Comparison of ENCODE assay signal across 13 cellular contexts in the genomic region with DNA sequence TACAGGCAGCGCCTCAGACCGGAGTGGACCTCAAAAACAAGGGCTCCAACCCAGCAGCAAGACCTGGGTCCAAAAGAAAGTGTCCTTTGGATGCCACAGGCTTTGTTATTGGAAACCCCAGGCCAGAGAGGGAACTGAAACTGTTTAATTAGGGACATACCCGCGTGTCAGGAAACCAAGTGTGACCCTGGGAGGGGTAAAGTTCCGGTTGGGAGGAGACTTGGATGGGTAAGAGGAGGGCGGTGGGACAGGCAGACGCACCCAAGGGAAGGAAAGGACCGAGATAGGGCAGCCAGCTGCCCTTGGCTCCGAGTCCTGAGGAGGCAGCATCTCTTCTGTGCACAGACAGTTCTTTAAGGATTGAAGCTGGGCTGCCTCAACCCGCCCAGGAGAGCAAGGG.
DNase-seq lines count a peak whose midpoint lies in the region; ATAC-seq and TF ChIP-seq lines count a peak whose summit lies in the region.
"Had no signal": no experiment of that assay in that cellular context is flagged by ENCODE, and none has a peak within 500 bp of the region (broad histone marks: within the 10 kb centered on the region; RNA-seq: fewer than 3 reads in every experiment).

No MANE protein-coding gene starts in this region.

- H3K27me3 ChIP-seq in GM06990 (replicated peaks; ENCODE audit: control insufficient read depth, insufficient read depth, low read length) (no peaks in the 10 kb centered on the region), osteoblast (ENCODE audit: insufficient read depth, low read length) (no peaks in the 10 kb centered on the region), PC-3 (ENCODE audit: low read length) (no peaks in the 10 kb centered on the region)
- H3K27me3 ChIP-seq: cardiac muscle cell, ovary had no signal

- CTCF ChIA-PET in PC-3 (lab: Charles Lee), result no interaction called here

- no peak overlapping the region for H3K27ac ChIP-seq in osteoblast (ENCODE audit: low read depth, low read length)
- no peak overlapping the region for H3K27ac ChIP-seq in PC-3 (ENCODE audit: low read length)
- H3K27ac ChIP-seq: C4-2B, cardiac muscle cell, ovary had no signal

- no peaks in the 10 kb centered on the region for H3K79me2 ChIP-seq in osteoblast (ENCODE audit: insufficient read depth, low read length)
- H3K79me2 ChIP-seq in PC-3 (ENCODE audit: low read length), result no peaks in the 10 kb centered on the region

- H3K4me3 ChIP-seq in GM06990 (replicated peaks; ENCODE audit: low read depth, low read length) (no peak overlapping the region), osteoblast (ENCODE audit: insufficient read depth, low read length) (no peak overlapping the region), PC-3 (ENCODE audit: low read length) (no peak overlapping the region)
- H3K4me3 ChIP-seq: cardiac muscle cell, ovary had no signal

- no peaks in the 10 kb centered on the region for H3K9me3 ChIP-seq in osteoblast (ENCODE audit: low read depth, low read length)
- no peaks in the 10 kb centered on the region for H3K9me3 ChIP-seq in PC-3 (ENCODE audit: low read length)
- H3K9me3 ChIP-seq: ovary had no signal

- no TSS peak for BruUV-seq in PC-3 (replicated peaks; lab: Mats Ljungman, UMichigan)

- H3F3A ChIP-seq in PC-3 (ENCODE audit: low read length, unreplicated experiment), result no peaks in the 10 kb centered on the region

- H3K4me1 ChIP-seq in osteoblast (ENCODE audit: insufficient read depth, low read length), result peaks cover 22% of the 10 kb centered on the region
- H3K4me1 ChIP-seq in PC-3 (ENCODE audit: insufficient read depth, low read length), result peaks cover 26% of the 10 kb centered on the region

- no peak for TF ChIP-seq CTCF in GM06990 (IDR thresholded peaks at IDR 0.05; ENCODE audit: insufficient read depth, low read length, poor library complexity, severe bottlenecking)
- TF ChIP-seq CTCF in osteoblast (IDR thresholded peaks at IDR 0.05; ENCODE audit: extremely low read depth, low read depth, low read length), result no peak
- no peak for TF ChIP-seq CTCF in PC-3 (conservative IDR thresholded peaks at IDR 0.05; ENCODE audit: low read depth, low read length)
- TF ChIP-seq CTCF in nephron progenitor cell (IDR thresholded peaks at IDR 0.05), result no peak

- H2AFZ ChIP-seq in osteoblast (ENCODE audit: low read length) (no peak overlapping the region), PC-3 (ENCODE audit: low read length) (no peak overlapping the region)

- no peak overlapping the region for H3K27ac Mint-ChIP-seq in nephron progenitor cell

- H3K4me1 Mint-ChIP-seq in nephron progenitor cell, result peaks cover 11% of the 10 kb centered on the region

- POLR2A ChIA-PET in PC-3 (lab: Charles Lee; ENCODE audit: unreplicated experiment), result no interaction called here

- peaks cover 5% of the 10 kb centered on the region for H3K27me3 Mint-ChIP-seq in nephron progenitor cell (ENCODE audit: low read depth, poor library complexity)

- no peak overlapping the region for H3K9ac ChIP-seq in PC-3 (ENCODE audit: low read length)

- no peak overlapping the region for H3K4me3 Mint-ChIP-seq in nephron progenitor cell

- H3K36me3 Mint-ChIP-seq in nephron progenitor cell (ENCODE audit: low read depth), result no peaks in the 10 kb centered on the region

- no peaks in the 10 kb centered on the region for H4K20me1 ChIP-seq in osteoblast (ENCODE audit: insufficient read depth, low read length)
- H4K20me1 ChIP-seq in PC-3 (ENCODE audit: low read length), result no peaks in the 10 kb centered on the region

- H3K9me2 ChIP-seq in PC-3 (replicated peaks; ENCODE audit: low read length), result no peaks in the 10 kb centered on the region

- intact Hi-C loops in PC-3 (cut with micrococcal nuclease), result no loop called here

- H3K36me3 ChIP-seq in GM06990 (ENCODE audit: control insufficient read depth, insufficient read depth, low read length), result no peaks in the 10 kb centered on the region
- no peaks in the 10 kb centered on the region for H3K36me3 ChIP-seq in osteoblast (ENCODE audit: insufficient read depth, low read length)
- H3K36me3 ChIP-seq in PC-3 (ENCODE audit: low read depth, low read length), result no peaks in the 10 kb centered on the region
- H3K36me3 ChIP-seq: cardiac muscle cell, ovary had no signal

- DNase-seq in GM06990 (ENCODE audit: extremely low read depth, insufficient read length) (peak; percentile 67), UCSD-AML1 (lab: John Stamatoyannopoulos, UW; ENCODE audit: unreplicated experiment) (peak; percentile 20), osteoblast (ENCODE audit: insufficient read length, low spot score, missing footprints) (no peak), PC-3 (no peak), NCI-H226 (no peak), nephron progenitor cell (no peak)
- DNase-seq: activated CD8-positive, alpha-beta memory T cell treated with anti-CD3 and anti-CD28 coated beads for 24 hours; OCI-M1; ovary had no signal

- peak; percentile 77 for ATAC-seq in GM19395 (IDR thresholded peaks at IDR 0.05; ENCODE audit: unreplicated experiment)
- ATAC-seq in HG03064 (IDR thresholded peaks at IDR 0.05; ENCODE audit: low read depth, unreplicated experiment), result peak; percentile 69
- no peak for ATAC-seq in PC-3

- no peaks in the 10 kb centered on the region for H3K9me3 Mint-ChIP-seq in nephron progenitor cell

- no peak overlapping the region for H3K4me2 ChIP-seq in osteoblast (ENCODE audit: insufficient read depth, low read length)
- H3K4me2 ChIP-seq in PC-3 (ENCODE audit: low read length), result no peak overlapping the region

Comparison
In these comparisons a context has a peak if more than half of its experiments do, and no peak if none do; other contexts are left out.
1. DNase-seq: peak in GM06990 (single experiment) and UCSD-AML1 (single experiment); none in osteoblast (single experiment), PC-3 (single experiment), NCI-H226 (single experiment) and nephron progenitor cell (single experiment).